11 cellular contexts compared by ENCODE assay signal in the genomic region with DNA sequence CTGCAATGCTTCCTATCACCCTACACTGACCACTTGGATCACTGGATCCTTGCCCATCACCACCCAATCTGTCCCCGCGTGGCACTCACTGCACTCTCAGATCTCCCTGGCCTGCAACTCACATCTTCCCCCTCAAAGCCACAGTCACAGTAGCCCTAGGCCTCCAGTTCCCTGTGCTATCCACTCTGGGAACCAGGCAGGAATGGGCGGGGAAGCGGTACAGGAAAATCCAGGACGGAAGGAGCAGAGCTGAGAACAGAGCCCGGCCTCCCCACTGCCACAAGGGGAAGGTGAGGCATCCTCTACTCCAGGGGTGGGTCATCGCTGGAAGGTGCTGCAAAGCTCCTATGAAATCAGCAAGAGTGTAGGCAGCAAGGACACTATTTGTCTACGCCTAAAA.
DNase-seq lines count a peak whose midpoint lies in the region; ATAC-seq and TF ChIP-seq lines count a peak whose summit lies in the region.
"Had no signal": no experiment of that assay in that cellular context is flagged by ENCODE, and none has a peak within 500 bp of the region (broad histone marks: within the 10 kb centered on the region; RNA-seq: fewer than 3 reads in every experiment).

No MANE protein-coding gene starts in this region.

- H3K23ac ChIP-seq in neuronal stem cell (ENCODE audit: low read depth, low read length, poor library complexity) = no peak overlapping the region

- no peak overlapping the region for H2BK5ac ChIP-seq in neuronal stem cell (ENCODE audit: low read length)

- no peak overlapping the region for H3K18ac ChIP-seq in neuronal stem cell (ENCODE audit: low read length)

- CTCF ChIA-PET in AG04450 (lab: Charles Lee) = interaction anchor here (1.0 to 2.4 kb wide), 3 partner anchors 16 to 393 kb away, joined by 3 to 8 read pairs (median 5); partner anchors contain the start of gene GPX8

- no peak overlapping the region for H3K4ac ChIP-seq in neuronal stem cell (ENCODE audit: low read length)

- peak; percentile 10 for ATAC-seq in gastroesophageal sphincter

- 84 to 93% methylated on average over 5 to 6 of the region's 8 CpGs for WGBS in gastroesophageal sphincter (ENCODE audit: low coverage in 1 of 2), 2 donors
- WGBS in neuronal stem cell (ENCODE audit: extremely low coverage in 2 of 2, insufficient read length in 2 of 2, insufficient replicate concordance in 1 of 2), 2 donors = no CpG with 5 or more reads among the region's 8 CpGs

- no peak for TF ChIP-seq POLR2A in gastroesophageal sphincter (IDR thresholded peaks at IDR 0.05)

- H3K4me1 ChIP-seq in HUES6 (ENCODE audit: control insufficient read depth, insufficient read depth, low read length) (peaks cover 16% of the 10 kb centered on the region; the same call in 1 of the 2 replicates), gastroesophageal sphincter (peaks cover 0 to 16% (median 0%) of the 10 kb centered on the region in 3 donors), neuronal stem cell (ENCODE audit: control insufficient read depth in 2 of 2, insufficient read depth in 1 of 2, low read depth in 1 of 2, low read length in 2 of 2) (peaks cover 0 to 7% of the 10 kb centered on the region in 2 donors)
- H3K4me1 ChIP-seq: BLaER1 treated with 17β-estradiol and CSF1 and Interleukin-3, amounts not matched to agents 10 nM and 100 nM had no signal

- H3K4me2 ChIP-seq in neuronal stem cell (ENCODE audit: insufficient read depth, low read length, poor library complexity, severe bottlenecking) = peak overlapping the region; percentile 83
- H3K4me2 ChIP-seq: BLaER1 treated with 17β-estradiol and CSF1 and Interleukin-3, amounts not matched to agents 10 nM and 100 nM had no signal

- TF ChIP-seq CTCF in AG04450 (IDR thresholded peaks at IDR 0.05; ENCODE audit: low read depth, low read length) (no peak), gastroesophageal sphincter (IDR thresholded peaks at IDR 0.05) (no peak)

- H2AFZ ChIP-seq in neuronal stem cell (ENCODE audit: low read length) = no peak overlapping the region

- no peak overlapping the region for H4K8ac ChIP-seq in neuronal stem cell (ENCODE audit: low read depth, low read length)

- H3K9ac ChIP-seq in HUES6 (ENCODE audit: low read length) (no peak overlapping the region), neuronal stem cell (ENCODE audit: low read depth, low read length, poor library complexity) (no peak overlapping the region)
- H3K9ac ChIP-seq: BLaER1 treated with 17β-estradiol and CSF1 and Interleukin-3, amounts not matched to agents 10 nM and 100 nM had no signal

- H2BK12ac ChIP-seq in neuronal stem cell (ENCODE audit: low read length) = no peak overlapping the region

- H2BK15ac ChIP-seq in neuronal stem cell (ENCODE audit: low read length) = no peak overlapping the region

- TF ChIP-seq EP300 in gastroesophageal sphincter (IDR thresholded peaks at IDR 0.05) = no peak

- H3K9me3 ChIP-seq in AG04450 (ENCODE audit: control insufficient read depth, insufficient read depth, low read length) (no peaks in the 10 kb centered on the region), HUES6 (ENCODE audit: control insufficient read depth, insufficient read depth, low read depth, low read length) (peaks cover 22% of the 10 kb centered on the region), gastroesophageal sphincter (no peaks in the 10 kb centered on the region), neuronal stem cell (replicated peaks in 1 of 2; ENCODE audit: control insufficient read depth in 2 of 2, insufficient read depth in 1 of 2, low read depth in 1 of 2, low read length in 2 of 2) (peaks cover 3 to 5% of the 10 kb centered on the region in 2 donors)

- DNase-seq in AG04450 (ENCODE audit: low read depth, low spot score) = no peak
- no peak for DNase-seq in neuronal stem cell (ENCODE audit: low spot score)
- DNase-seq in HUDEP-2 (lab: John Stamatoyannopoulos, UW; ENCODE audit: unreplicated experiment in 76 of 76) = no peak
- DNase-seq in hypothalamus (lab: John Stamatoyannopoulos, UW) = no peak
- no peak for DNase-seq in D341Med (ENCODE audit: low spot score)
- no peak for DNase-seq in NCI-H187 (lab: John Stamatoyannopoulos, UW)
- DNase-seq: NCI-H187 treated with DMSO at 0.1 percent for 48 hours had no signal

- H3K36me3 ChIP-seq in HUES6 (ENCODE audit: control insufficient read depth, insufficient read depth, low read length) (no peaks in the 10 kb centered on the region), gastroesophageal sphincter (no peaks in the 10 kb centered on the region), neuronal stem cell (replicated peaks in 1 of 2; ENCODE audit: control insufficient read depth in 2 of 2, insufficient read depth in 2 of 2, low read length in 2 of 2) (no peaks in the 10 kb centered on the region)
- H3K36me3 ChIP-seq: BLaER1 treated with 17β-estradiol and CSF1 and Interleukin-3, amounts not matched to agents 10 nM and 100 nM had no signal

- H3K27me3 ChIP-seq in AG04450 (ENCODE audit: control insufficient read depth, insufficient read depth, low read length) = peaks cover 6% of the 10 kb centered on the region
- peaks cover 33% of the 10 kb centered on the region for H3K27me3 ChIP-seq in HUES6 (ENCODE audit: control insufficient read depth, insufficient read depth, low read length)
- H3K27me3 ChIP-seq in gastroesophageal sphincter = peaks cover 11% of the 10 kb centered on the region
- peaks cover 0 to 62% (median 12%) of the 10 kb centered on the region in 3 experiments for H3K27me3 ChIP-seq in neuronal stem cell (ENCODE audit: control insufficient read depth in 3 of 3, insufficient read depth in 3 of 3, low read depth in 1 of 3, low read length in 3 of 3)

- peak overlapping the region; percentile 33 for H3K27ac ChIP-seq in AG04450 (ENCODE audit: low read depth, low read length)
- H3K27ac ChIP-seq in HUES6 (ENCODE audit: low read depth, low read length) = no peak overlapping the region
- H3K27ac ChIP-seq in gastroesophageal sphincter = peak overlapping the region in 2 of 4 donors; percentile 46 to 74
- no peak overlapping the region for H3K27ac ChIP-seq in neuronal stem cell (replicated peaks; ENCODE audit: low read length)
- H3K27ac ChIP-seq: BLaER1 treated with 17β-estradiol and CSF1 and Interleukin-3, amounts not matched to agents 10 nM and 100 nM had no signal

- POLR2A ChIA-PET in AG04450 (lab: Yijun Ruan, JAX) = no interaction called here

- H3K79me1 ChIP-seq in neuronal stem cell (ENCODE audit: low read depth, low read length) = no peaks in the 10 kb centered on the region

- no peak overlapping the region for H3K14ac ChIP-seq in neuronal stem cell (ENCODE audit: low read length)

- no peak overlapping the region for H4K91ac ChIP-seq in neuronal stem cell (ENCODE audit: low read depth, low read length, poor library complexity)

- H3K4me3 ChIP-seq in AG04450 (ENCODE audit: low read depth, low read length) (no peak overlapping the region), HUES6 (ENCODE audit: low read depth, low read length) (peak overlapping the region; percentile 65), gastroesophageal sphincter (peak overlapping the region in 1 of 2 donors; percentile 65), neuronal stem cell (ENCODE audit: low read length in 2 of 2) (peak overlapping the region in 1 of 2 donors; percentile 1)
- H3K4me3 ChIP-seq: K562 had no signal

- H2AK5ac ChIP-seq in neuronal stem cell (ENCODE audit: low read depth, low read length) = no peak overlapping the region

- H2BK120ac ChIP-seq in neuronal stem cell (ENCODE audit: low read depth, low read length) = no peak overlapping the region
